In genomic region chr4:118992149-118992548, GRCh38 we compare ENCODE assay signal across 2 cellular contexts.
TF ChIP-seq lines count a peak whose summit lies in the region.

No MANE protein-coding gene starts in this region.

TF ChIP-seq in GM23338, 12 proteins besides CTCF, POLR2A, EP300 and RAD21 (continued from another document):
- TF ChIP-seq, protein P1, sequence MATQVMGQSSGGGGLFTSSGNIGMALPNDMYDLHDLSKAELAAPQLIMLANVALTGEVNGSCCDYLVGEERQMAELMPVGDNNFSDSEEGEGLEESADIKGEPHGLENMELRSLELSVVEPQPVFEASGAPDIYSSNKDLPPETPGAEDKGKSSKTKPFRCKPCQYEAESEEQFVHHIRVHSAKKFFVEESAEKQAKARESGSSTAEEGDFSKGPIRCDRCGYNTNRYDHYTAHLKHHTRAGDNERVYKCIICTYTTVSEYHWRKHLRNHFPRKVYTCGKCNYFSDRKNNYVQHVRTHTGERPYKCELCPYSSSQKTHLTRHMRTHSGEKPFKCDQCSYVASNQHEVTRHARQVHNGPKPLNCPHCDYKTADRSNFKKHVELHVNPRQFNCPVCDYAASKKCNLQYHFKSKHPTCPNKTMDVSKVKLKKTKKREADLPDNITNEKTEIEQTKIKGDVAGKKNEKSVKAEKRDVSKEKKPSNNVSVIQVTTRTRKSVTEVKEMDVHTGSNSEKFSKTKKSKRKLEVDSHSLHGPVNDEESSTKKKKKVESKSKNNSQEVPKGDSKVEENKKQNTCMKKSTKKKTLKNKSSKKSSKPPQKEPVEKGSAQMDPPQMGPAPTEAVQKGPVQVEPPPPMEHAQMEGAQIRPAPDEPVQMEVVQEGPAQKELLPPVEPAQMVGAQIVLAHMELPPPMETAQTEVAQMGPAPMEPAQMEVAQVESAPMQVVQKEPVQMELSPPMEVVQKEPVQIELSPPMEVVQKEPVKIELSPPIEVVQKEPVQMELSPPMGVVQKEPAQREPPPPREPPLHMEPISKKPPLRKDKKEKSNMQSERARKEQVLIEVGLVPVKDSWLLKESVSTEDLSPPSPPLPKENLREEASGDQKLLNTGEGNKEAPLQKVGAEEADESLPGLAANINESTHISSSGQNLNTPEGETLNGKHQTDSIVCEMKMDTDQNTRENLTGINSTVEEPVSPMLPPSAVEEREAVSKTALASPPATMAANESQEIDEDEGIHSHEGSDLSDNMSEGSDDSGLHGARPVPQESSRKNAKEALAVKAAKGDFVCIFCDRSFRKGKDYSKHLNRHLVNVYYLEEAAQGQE (IDR thresholded peaks at IDR 0.05; ENCODE audit: unreplicated experiment), result no peak
- TF ChIP-seq JUNB (IDR thresholded peaks at IDR 0.05; ENCODE audit: unreplicated experiment) (no peak), ZNF331 (CRISPR knock-in tag; IDR thresholded peaks at IDR 0.05; ENCODE audit: low read depth) (no peak), STAT1 (IDR thresholded peaks at IDR 0.05; ENCODE audit: unreplicated experiment) (no peak), ZNF462 (CRISPR knock-in tag; IDR thresholded peaks at IDR 0.05) (no peak), ZNF114 (CRISPR knock-in tag; IDR thresholded peaks at IDR 0.05) (no peak), NANOG (IDR thresholded peaks at IDR 0.05; ENCODE audit: borderline replicate concordance) (no peak), EZH2phosphoT487 (IDR thresholded peaks at IDR 0.05; ENCODE audit: unreplicated experiment) (no peak)
- TF ChIP-seq, protein P2, sequence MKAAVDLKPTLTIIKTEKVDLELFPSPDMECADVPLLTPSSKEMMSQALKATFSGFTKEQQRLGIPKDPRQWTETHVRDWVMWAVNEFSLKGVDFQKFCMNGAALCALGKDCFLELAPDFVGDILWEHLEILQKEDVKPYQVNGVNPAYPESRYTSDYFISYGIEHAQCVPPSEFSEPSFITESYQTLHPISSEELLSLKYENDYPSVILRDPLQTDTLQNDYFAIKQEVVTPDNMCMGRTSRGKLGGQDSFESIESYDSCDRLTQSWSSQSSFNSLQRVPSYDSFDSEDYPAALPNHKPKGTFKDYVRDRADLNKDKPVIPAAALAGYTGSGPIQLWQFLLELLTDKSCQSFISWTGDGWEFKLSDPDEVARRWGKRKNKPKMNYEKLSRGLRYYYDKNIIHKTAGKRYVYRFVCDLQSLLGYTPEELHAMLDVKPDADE (IDR thresholded peaks at IDR 0.05), result no peak

TF ChIP-seq in GM12891, 5 proteins besides CTCF, POLR2A, EP300 and RAD21 (continued from another document):
- no peak for TF ChIP-seq PAX5 (IDR thresholded peaks at IDR 0.05; ENCODE audit: insufficient read depth, low read length, severe bottlenecking)
